Comparison of ENCODE assay signal across 33 cellular contexts in the genomic region with DNA sequence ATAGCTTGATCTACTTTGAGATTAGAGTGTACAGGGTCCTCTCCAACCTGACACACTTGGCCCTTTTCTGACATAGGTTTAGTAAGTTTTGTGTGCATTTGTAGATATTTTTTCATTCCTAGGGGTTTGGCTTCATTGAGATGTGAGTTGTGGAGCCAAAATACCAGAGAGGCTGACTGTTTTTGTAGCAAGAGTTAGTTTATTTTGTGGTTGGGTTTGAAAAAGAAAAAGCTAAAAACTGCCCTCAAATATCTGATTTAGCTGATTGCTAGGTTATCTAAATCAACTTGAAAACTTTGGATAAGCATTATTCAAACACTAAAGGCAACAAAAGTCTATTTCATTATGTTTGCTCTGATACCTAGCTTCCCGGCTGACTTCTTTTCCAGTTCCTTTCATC.
"Had no signal": no experiment of that assay in that cellular context is flagged by ENCODE, and none has a peak within 500 bp of the region (broad histone marks: within the 10 kb centered on the region; RNA-seq: fewer than 3 reads in every experiment).

No MANE protein-coding gene starts in this region.

- H3K4me3 Mint-ChIP-seq: activated B cell treated with CpG ODN at 0.5 μM for 24 hours; activated CD8-positive, alpha-beta T cell treated with anti-CD3 and anti-CD28 coated beads for 36 hours; activated naive CD4-positive, alpha-beta T cell treated with anti-CD3 and anti-CD28 coated beads for 36 hours; activated naive CD4-positive, alpha-beta T cell treated with anti-CD3 and anti-CD28 coated beads, Interleukin-2, amount 50 U/mL, for 24 hours; activated naive CD8-positive, alpha-beta T cell treated with anti-CD3 and anti-CD28 coated beads for 36 hours; activated naive CD8-positive, alpha-beta T cell treated with anti-CD3 and anti-CD28 coated beads, Interleukin-2, amount 50 U/mL, for 24 hours; activated T-helper 1 cell treated with anti-CD3 and anti-CD28 coated beads, Interleukin-12 subunit alpha, Interleukin-12 subunit beta, Interleukin-2, Interleukin-4 antibody, amounts not matched to agents 30 ng/mL and 10 ng/mL and 1 ng/mL, durations not matched to agents 14 hours and 24 hours and 36 hours; central memory CD8-positive, alpha-beta T cell; dendritic cell treated with granulocyte-macrophage colony-stimulating factor and Interleukin-4, amounts not matched to agents 40 ng/mL and 50 ng/mL, for 4 days; endodermal cell; T-helper 17 cell; T-helper 2 cell treated with Interferon-gamma antibody and Interleukin-4, amounts not matched to agents 5 μg/mL and 100 μg/mL, for 36 hours had no signal

- H3K9me3 Mint-ChIP-seq: activated B cell treated with CpG ODN at 0.5 μM for 24 hours; activated CD8-positive, alpha-beta T cell treated with anti-CD3 and anti-CD28 coated beads for 36 hours; activated naive CD4-positive, alpha-beta T cell treated with anti-CD3 and anti-CD28 coated beads for 36 hours; activated naive CD4-positive, alpha-beta T cell treated with anti-CD3 and anti-CD28 coated beads, Interleukin-2, amount 50 U/mL, for 24 hours; activated naive CD8-positive, alpha-beta T cell treated with anti-CD3 and anti-CD28 coated beads for 36 hours; activated naive CD8-positive, alpha-beta T cell treated with anti-CD3 and anti-CD28 coated beads, Interleukin-2, amount 50 U/mL, for 24 hours; activated T-helper 1 cell treated with anti-CD3 and anti-CD28 coated beads, Interleukin-12 subunit alpha, Interleukin-12 subunit beta, Interleukin-2, Interleukin-4 antibody, amounts not matched to agents 30 ng/mL and 10 ng/mL and 1 ng/mL, durations not matched to agents 14 hours and 24 hours and 36 hours; activated T-helper 2 cell treated with anti-CD3 and anti-CD28 coated beads, Interferon-gamma antibody, Interleukin-2, Interleukin-4, amounts not matched to agents 10 μg/mL and 5 μg/mL and 100 μg/mL, durations not matched to agents 14 hours and 24 hours and 36 hours; central memory CD8-positive, alpha-beta T cell; dendritic cell treated with granulocyte-macrophage colony-stimulating factor and Interleukin-4, amounts not matched to agents 40 ng/mL and 50 ng/mL, for 4 days; endodermal cell; T-helper 2 cell treated with Interferon-gamma antibody and Interleukin-4, amounts not matched to agents 5 μg/mL and 100 μg/mL, for 36 hours had no signal

- ATAC-seq: activated CD4-positive, CD25-positive, alpha-beta regulatory T cell treated with anti-CD3 and anti-CD28 coated beads, Interleukin-2, amount 50 U/mL, for 24 hours; activated CD8-positive, alpha-beta T cell treated with anti-CD3 and anti-CD28 coated beads for 36 hours; activated naive CD8-positive, alpha-beta T cell treated with anti-CD3 and anti-CD28 coated beads, Interleukin-2, amount 50 U/mL, for 24 hours; esophagus mucosa; gastroesophageal sphincter; T-helper 17 cell had no signal

- H3K4me1 Mint-ChIP-seq: endodermal cell had no signal

- H3K27me3 Mint-ChIP-seq: activated B cell treated with CpG ODN at 0.5 μM for 24 hours; activated CD8-positive, alpha-beta T cell treated with anti-CD3 and anti-CD28 coated beads for 36 hours; activated naive CD4-positive, alpha-beta T cell treated with anti-CD3 and anti-CD28 coated beads, Interleukin-2, amount 50 U/mL, for 24 hours; activated naive CD8-positive, alpha-beta T cell treated with anti-CD3 and anti-CD28 coated beads for 36 hours; activated naive CD8-positive, alpha-beta T cell treated with anti-CD3 and anti-CD28 coated beads, Interleukin-2, amount 50 U/mL, for 24 hours; central memory CD8-positive, alpha-beta T cell; dendritic cell treated with granulocyte-macrophage colony-stimulating factor and Interleukin-4, amounts not matched to agents 40 ng/mL and 50 ng/mL, for 4 days; T-helper 17 cell had no signal

- H3K27ac Mint-ChIP-seq: activated B cell treated with CpG ODN at 0.5 μM for 24 hours; activated CD8-positive, alpha-beta T cell treated with anti-CD3 and anti-CD28 coated beads for 36 hours; activated naive CD4-positive, alpha-beta T cell treated with anti-CD3 and anti-CD28 coated beads for 36 hours; activated naive CD4-positive, alpha-beta T cell treated with anti-CD3 and anti-CD28 coated beads, Interleukin-2, amount 50 U/mL, for 24 hours; activated naive CD8-positive, alpha-beta T cell treated with anti-CD3 and anti-CD28 coated beads for 36 hours; activated naive CD8-positive, alpha-beta T cell treated with anti-CD3 and anti-CD28 coated beads, Interleukin-2, amount 50 U/mL, for 24 hours; activated T-helper 1 cell treated with anti-CD3 and anti-CD28 coated beads, Interleukin-12 subunit alpha, Interleukin-12 subunit beta, Interleukin-2, Interleukin-4 antibody, amounts not matched to agents 30 ng/mL and 10 ng/mL and 1 ng/mL, durations not matched to agents 14 hours and 24 hours and 36 hours; activated T-helper 2 cell treated with anti-CD3 and anti-CD28 coated beads, Interferon-gamma antibody, Interleukin-2, Interleukin-4, amounts not matched to agents 10 μg/mL and 5 μg/mL and 100 μg/mL, durations not matched to agents 14 hours and 24 hours and 36 hours; dendritic cell treated with granulocyte-macrophage colony-stimulating factor and Interleukin-4, amounts not matched to agents 40 ng/mL and 50 ng/mL, for 4 days; endodermal cell; T-helper 17 cell; T-helper 2 cell treated with Interferon-gamma antibody and Interleukin-4, amounts not matched to agents 5 μg/mL and 100 μg/mL, for 36 hours had no signal

- DNase-seq: activated B cell treated with CpG ODN at 0.5 μM for 24 hours; activated CD4-positive, alpha-beta T cell treated with anti-CD3 and anti-CD28 coated beads for 48 hours; activated CD4-positive, alpha-beta T cell treated with anti-CD3 and anti-CD28 coated beads, Interleukin-2, amount 50 U/mL, for 1 hour; activated CD4-positive, alpha-beta T cell treated with anti-CD3 and anti-CD28 coated beads, Interleukin-2, amount 50 U/mL, for 48 hours; activated CD8-positive, alpha-beta memory T cell treated with anti-CD3 and anti-CD28 coated beads for 24 hours; activated CD8-positive, alpha-beta T cell treated with anti-CD3 and anti-CD28 coated beads for 36 hours; activated effector memory CD4-positive, alpha-beta T cell treated with anti-CD3 and anti-CD28 coated beads, Interleukin-2, amount 50 U/mL, for 16 hours; activated naive CD4-positive, alpha-beta T cell treated with anti-CD3 and anti-CD28 coated beads for 36 hours; activated naive CD8-positive, alpha-beta T cell treated with anti-CD3 and anti-CD28 coated beads for 36 hours; activated naive CD8-positive, alpha-beta T cell treated with anti-CD3 and anti-CD28 coated beads, Interleukin-2, amount 50 U/mL, for 24 hours; activated T-cell treated with anti-CD3 and anti-CD28 coated beads, Interleukin-2, amount 50 U/mL, for 48 hours; adrenal gland; brain microvascular endothelial cell; dorsolateral prefrontal cortex; effector memory CD4-positive, alpha-beta T cell; endodermal cell; foreskin melanocyte; head of caudate nucleus; T-helper 1 cell; T-helper 17 cell; T1000; WERI-Rb-1 had no signal

- H3K4me3 ChIP-seq: adrenal gland, ascending aorta, coronary artery, dorsolateral prefrontal cortex, gastroesophageal sphincter had no signal
